ENCODE assay signal across 8 cellular contexts in genomic region chr16:89507219-89507833, GRCh38. TPM values are rescaled to one million over a fixed set of nuclear protein-coding genes. Genes with fewer than 3 reads are reported as not detected.
DNase-seq lines count a peak whose midpoint lies in the region; ATAC-seq, FAIRE-seq and TF ChIP-seq lines count a peak whose summit lies in the region.

No MANE protein-coding gene starts in this region.

- H3K9me3 ChIP-seq in lung (ENCODE audit: control insufficient read depth in 2 of 2, insufficient read depth in 1 of 2, low read length in 1 of 2): no peaks in the 10 kb centered on the region
- H3K9me3 ChIP-seq in uterus: no peaks in the 10 kb centered on the region

- H3K27ac ChIP-seq in lung (ENCODE audit: low read depth in 1 of 2, low read length in 1 of 2): peak overlapping the region; percentile 96 to 99
- H3K27ac ChIP-seq in uterus: peak overlapping the region; percentile 90 to 94

- no peaks in the 10 kb centered on the region for H3K27me3 ChIP-seq in bronchial epithelial cell (ENCODE audit: control insufficient read depth, insufficient read depth, low read length)
- H3K27me3 ChIP-seq in lung (ENCODE audit: control insufficient read depth, insufficient read depth): no peaks in the 10 kb centered on the region
- no peaks in the 10 kb centered on the region for H3K27me3 ChIP-seq in uterus

- H3K36me3 ChIP-seq in bronchial epithelial cell (ENCODE audit: control insufficient read depth, insufficient read depth, low read length) (peaks cover 7% of the 10 kb centered on the region), lung (ENCODE audit: control insufficient read depth in 2 of 2, insufficient read depth in 2 of 2, low read length in 2 of 2) (peaks cover 6 to 9% of the 10 kb centered on the region in 2 donors), uterus (no peaks in the 10 kb centered on the region)

- TF ChIP-seq CTCF in GM12875 (IDR thresholded peaks at IDR 0.05; ENCODE audit: borderline replicate concordance, insufficient read depth, low read depth, low read length): no peak
- no peak for TF ChIP-seq CTCF in bronchial epithelial cell (IDR thresholded peaks at IDR 0.05; ENCODE audit: insufficient read depth, low read length, severe bottlenecking)
- no peak for TF ChIP-seq CTCF in lung (IDR thresholded peaks at IDR 0.05; ENCODE audit: control extremely low read depth, extremely low read depth)
- no peak for TF ChIP-seq CTCF in uterus (IDR thresholded peaks at IDR 0.05)
- no peak for TF ChIP-seq CTCF in GM20000 (IDR thresholded peaks at IDR 0.05; ENCODE audit: extremely low read depth, missing control alignments)

- H3K4me3 ChIP-seq in GM12875 (ENCODE audit: low read depth, low read length) (peak overlapping the region; percentile 95), bronchial epithelial cell (ENCODE audit: low read depth, low read length) (peak overlapping the region; percentile 84), lung (peak overlapping the region; percentile 81), uterus (peak overlapping the region; percentile 61 to 94)
- H3K4me3 ChIP-seq in Jurkat, Clone E6-1 (ENCODE audit: low read length): peak overlapping the region; percentile 90

- ATAC-seq in lung (ENCODE audit: insufficient read depth, low FRiP score) (no peak), GM19351 (IDR thresholded peaks at IDR 0.05; ENCODE audit: unreplicated experiment) (no peak)

- no peak for TF ChIP-seq POLR2A in uterus (IDR thresholded peaks at IDR 0.05)

- 6% methylated on average over 42 of the region's 42 CpGs for WGBS in lung, 2 donors

- intact Hi-C loops in uterus (cut with DNase I; ENCODE audit: low total_unique reads): loop anchor here (10.0 kb wide), 1 partner anchor 183 kb away; no protein-coding TSS in a partner anchor

- no peak for DNase-seq in Jurkat, Clone E6-1 (ENCODE audit: low read depth, low spot score)
- DNase-seq in bronchial epithelial cell (ENCODE audit: low read depth) (no peak), lung (ENCODE audit: low spot score) (no peak), uterus (no peak), GDM1 (lab: John Stamatoyannopoulos, UW) (no peak), GM20000 (ENCODE audit: low spot score) (no peak)

- peaks cover 14 to 24% of the 10 kb centered on the region in 2 donors for H3K4me1 ChIP-seq in lung (ENCODE audit: control insufficient read depth in 2 of 2, insufficient read depth in 2 of 2, low read length in 2 of 2)
- peaks cover 0 to 6% of the 10 kb centered on the region in 2 donors for H3K4me1 ChIP-seq in uterus

- no peak for FAIRE-seq in bronchial epithelial cell (lab: Jason Lieb, UNC)

RNA-seq across cellular contexts. Expression of gene SPG7, which starts 0.9 kb away (rescaled TPM):
- polyA plus RNA-seq in Jurkat, Clone E6-1 (2012; ENCODE audit: insufficient read depth, insufficient read length): 73.9 TPM
- total RNA-seq in bronchial epithelial cell: 63.1 and 73.2 TPM in 2 replicates
- total RNA-seq in lung: 100 to 1,000 TPM; 101 to 114 TPM
- polyA plus RNA-seq in lung: 10 to 100 TPM; 59.0 to 89.4 TPM
- total RNA-seq in uterus: 100 to 1,000 TPM in 3 of 4 donors, 10 to 100 TPM in 1; 66.6 to 208 (median 144) TPM

RNA-seq across cellular contexts. Expression of gene ANKRD11, which starts 17.0 kb away (rescaled TPM):
- 94.5 TPM for polyA plus RNA-seq in Jurkat, Clone E6-1 (2012; ENCODE audit: insufficient read depth, insufficient read length)
- total RNA-seq in bronchial epithelial cell: 64.5 and 84.2 TPM in 2 replicates
- total RNA-seq in lung: 100 to 1,000 TPM; 111 to 162 TPM
- polyA plus RNA-seq in lung: 10 to 100 TPM; 58.5 to 67.8 TPM
- 100 to 1,000 TPM in 1 of 4 donors, 10 to 100 TPM in 3; 20.5 to 182 (median 45.5) TPM for total RNA-seq in uterus

RNA-seq across cellular contexts. Expression of gene RPL13, which starts 53.2 kb away (rescaled TPM):
- 3,252 TPM for polyA plus RNA-seq in Jurkat, Clone E6-1 (2012; ENCODE audit: insufficient read depth, insufficient read length)
- 4,140 and 4,913 TPM in 2 replicates for total RNA-seq in bronchial epithelial cell
- 1,000 to 10,000 TPM; 1,905 to 2,186 TPM for total RNA-seq in lung
- 1,000 to 10,000 TPM; 5,901 to 7,821 TPM for polyA plus RNA-seq in lung
- over 10,000 TPM in 1 of 4 donors, 1,000 to 10,000 TPM in 3; 2,633 to 11,472 (median 5,632) TPM for total RNA-seq in uterus
